8 cellular contexts compared by ENCODE assay signal in the genomic region with DNA sequence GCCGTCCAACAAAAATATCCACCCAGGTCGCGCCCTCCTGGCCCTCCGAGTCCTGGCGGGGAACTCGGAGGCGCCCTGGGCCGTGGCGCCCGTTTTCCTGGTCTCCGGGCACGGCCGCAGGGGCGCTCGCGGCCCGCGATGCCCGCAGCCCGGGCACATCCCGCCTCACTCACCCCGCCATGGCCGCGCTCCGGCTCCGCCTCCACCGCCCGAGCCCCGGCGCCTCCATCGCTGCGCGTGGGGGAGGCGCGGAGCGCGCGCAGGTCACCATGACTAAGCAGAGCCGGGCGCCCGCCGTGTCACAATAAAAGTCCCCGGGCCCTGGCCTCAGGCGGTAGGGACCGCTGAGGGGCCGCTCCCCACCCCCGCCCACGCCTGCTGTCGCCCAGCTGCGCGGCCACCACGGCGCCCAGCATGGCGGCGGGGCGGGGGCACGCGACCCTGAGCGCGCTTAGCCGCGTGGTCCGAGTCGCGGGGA. TPM values are rescaled to one million over a fixed set of nuclear protein-coding genes. Genes with fewer than 3 reads are reported as not detected.
DNase-seq lines count a peak whose midpoint lies in the region; ATAC-seq, FAIRE-seq and TF ChIP-seq lines count a peak whose summit lies in the region.

No MANE protein-coding gene starts in this region.

- H4K91ac ChIP-seq in H1 (replicated peaks; ENCODE audit: insufficient read length, low read length): peak overlapping the region; percentile 99

- peak overlapping the region; percentile 95 for H3K18ac ChIP-seq in H1 (ENCODE audit: extremely low read depth, low read length)

- peak; percentile 67 for ATAC-seq in GM21367 (IDR thresholded peaks at IDR 0.05; ENCODE audit: unreplicated experiment)
- peak; percentile 94 for ATAC-seq in activated CD8-positive, alpha-beta memory T cell treated with anti-CD3 and anti-CD28 coated beads, Interleukin-2, amount 10 ng/mL, durations not matched to agents 7 days and 5 days

- FAIRE-seq in HTR-8/SVneo (lab: Jason Lieb, UNC) (peak; percentile 72), H1 (lab: Jason Lieb, UNC) (no peak)

- no peaks in the 10 kb centered on the region for H3K27me3 Mint-ChIP-seq in Caco-2 (ENCODE audit: insufficient read depth, unreplicated experiment)
- no peaks in the 10 kb centered on the region for H3K27me3 Mint-ChIP-seq in activated CD8-positive, alpha-beta memory T cell treated with anti-CD3 and anti-CD28 coated beads, Interleukin-2, amount 10 ng/mL, durations not matched to agents 7 days and 5 days

- peak overlapping the region; percentile 27 for H3K14ac ChIP-seq in H1 (ENCODE audit: insufficient read length)

- peaks cover 8% of the 10 kb centered on the region; the same call in 1 of the 2 replicates for H3K79me1 ChIP-seq in H1 (ENCODE audit: low read depth, low read length)

- H2BK20ac ChIP-seq in H1 (ENCODE audit: low read length): no peak overlapping the region

- H3K23ac ChIP-seq in H1 (ENCODE audit: insufficient read length): no peak overlapping the region

- H3K56ac ChIP-seq in H1 (replicated peaks; ENCODE audit: insufficient read length, low read depth, low read length): peak overlapping the region; percentile 95

- H3K27me3 ChIP-seq in Caco-2 (replicated peaks; ENCODE audit: control insufficient read depth, insufficient read depth, low read length) (no peaks in the 10 kb centered on the region), H1 (replicated peaks in 1 of 4; ENCODE audit: control insufficient read depth in 3 of 4, extremely low read depth in 1 of 4, insufficient read depth in 3 of 4, low read length in 3 of 4) (no peaks in the 10 kb centered on the region)

- peak overlapping the region; percentile 95 for H3K4me3 ChIP-seq in Caco-2 (ENCODE audit: low read depth, low read length)
- peak overlapping the region; percentile 64 to 96 (median 86) for H3K4me3 ChIP-seq in H1 (ENCODE audit: extremely low read depth in 1 of 4, insufficient read depth in 2 of 4, low read depth in 3 of 4, low read length in 4 of 4)

- DNase-seq in Caco-2 (peak; percentile 95 to 96), HTR-8/SVneo (ENCODE audit: insufficient read length, low spot score) (peak; percentile 95), NOMO-1 treated with dmso at 0.1 percent for 144 hours (lab: John Stamatoyannopoulos, UW; ENCODE audit: unreplicated experiment) (peak; percentile 85), H1 (ENCODE audit: low read depth in 1 of 2, low spot score in 2 of 2) (peak; percentile 73 to 92), mesenteric fat pad (ENCODE audit: low spot score) (peak; percentile 98)
- peak; percentile 96 for DNase-seq in activated CD8-positive, alpha-beta memory T cell treated with anti-CD3 and anti-CD28 coated beads, Interleukin-2, amount 10 ng/mL, durations not matched to agents 7 days and 5 days
- DNase-seq in stimulated activated CD8-positive, alpha-beta memory T cell treated with anti-CD3 and anti-CD28 coated beads, Interleukin-12 subunit alpha, Interleukin-12 subunit beta, amount 100 ng/mL, for 4 hours (ENCODE audit: low read depth): peak; percentile 85

- no peaks in the 10 kb centered on the region for H3K9me3 Mint-ChIP-seq in Caco-2 (ENCODE audit: unreplicated experiment)
- H3K9me3 Mint-ChIP-seq in activated CD8-positive, alpha-beta memory T cell treated with anti-CD3 and anti-CD28 coated beads, Interleukin-2, amount 10 ng/mL, durations not matched to agents 7 days and 5 days (ENCODE audit: low read depth): no peaks in the 10 kb centered on the region

- H4K8ac ChIP-seq in H1 (ENCODE audit: extremely low read depth, insufficient read depth, low read length): peak overlapping the region; percentile 97

- TF ChIP-seq RAD21 in H1 (IDR thresholded peaks at IDR 0.05 in 1 of 2, conservative IDR thresholded peaks at IDR 0.05 in 1 of 2; ENCODE audit: low read depth in 2 of 2, low read length in 2 of 2): peak in 1 of 2 experiments; percentile 2; a peak in 1 of 4 replicates

- H3K9ac ChIP-seq in H1 (replicated peaks in 1 of 4; ENCODE audit: extremely low read depth in 1 of 4, low read depth in 3 of 4, low read length in 3 of 4): peak overlapping the region; percentile 81 to 91 (median 87)

- H2AFZ ChIP-seq in H1 (ENCODE audit: low read length): no peak overlapping the region

- no peak for TF ChIP-seq CTCF in Caco-2 (IDR thresholded peaks at IDR 0.05; ENCODE audit: insufficient read depth in 1 of 2, low read depth in 1 of 2, low read length in 1 of 2, severe bottlenecking in 1 of 2, unreplicated experiment in 1 of 2)
- TF ChIP-seq CTCF in H1 (IDR thresholded peaks at IDR 0.05; ENCODE audit: control extremely low read depth in 1 of 3, insufficient read depth in 1 of 3, low read depth in 1 of 3, low read length in 3 of 3): peak in 1 of 3 experiments; percentile 6; a peak in 1 of 4 replicates

- H3K36me3 ChIP-seq in Caco-2 (ENCODE audit: control insufficient read depth, insufficient read depth, low read length) (peaks cover 4% of the 10 kb centered on the region), H1 (ENCODE audit: control insufficient read depth in 2 of 4, insufficient read depth in 4 of 4, low read length in 3 of 4) (peaks cover 7 to 18% (median 9%) of the 10 kb centered on the region in 4 experiments; a peak in 6 of 8 replicates)

- H2BK5ac ChIP-seq in H1 (ENCODE audit: low read depth, low read length): peak overlapping the region; percentile 92; the same call in 1 of the 2 replicates

- POLR2A ChIA-PET in Caco-2 (lab: Charles Lee) (no interaction called here), H1 (lab: Charles Lee; ENCODE audit: partially characterized antibody) (interaction anchor here (0.5 to 2.1 kb wide), 9 partner anchors 10 to 340 kb away, joined by 3 to 9 read pairs (median 4); a partner anchor contains a TSS)

- peak; percentile 69 to 82; a peak in 2 of 3 replicates for TF ChIP-seq POLR2A in H1 (IDR thresholded peaks at IDR 0.05; ENCODE audit: control extremely low read depth in 1 of 2, low read depth in 2 of 2, low read length in 2 of 2)

- H3K4me1 ChIP-seq in Caco-2 (peaks cover 7% of the 10 kb centered on the region), H1 (replicated peaks in 1 of 4; ENCODE audit: control insufficient read depth in 3 of 4, insufficient read depth in 4 of 4, low read length in 3 of 4) (peaks cover 3 to 24% (median 13%) of the 10 kb centered on the region in 4 experiments)

- no peaks in the 10 kb centered on the region for H3K9me3 ChIP-seq in Caco-2
- no peaks in the 10 kb centered on the region for H3K9me3 ChIP-seq in H1 (ENCODE audit: insufficient read depth in 2 of 2, low read depth in 1 of 2, low read length in 1 of 2)

- peak overlapping the region; percentile 88 to 91 for H3K4me2 ChIP-seq in H1 (ENCODE audit: insufficient read depth in 1 of 2, low read depth in 2 of 2, low read length in 2 of 2)

- peak overlapping the region; percentile 84 for H3K4me3 Mint-ChIP-seq in Caco-2 (ENCODE audit: unreplicated experiment)
- H3K4me3 Mint-ChIP-seq in activated CD8-positive, alpha-beta memory T cell treated with anti-CD3 and anti-CD28 coated beads, Interleukin-2, amount 10 ng/mL, durations not matched to agents 7 days and 5 days: peak overlapping the region; percentile 89

- peak overlapping the region; percentile 92; the same call in 1 of the 2 replicates for H2BK15ac ChIP-seq in H1 (ENCODE audit: low read length)

- H3K23me2 ChIP-seq in H1 (ENCODE audit: low read depth, low read length): peaks cover 10% of the 10 kb centered on the region; the same call in 1 of the 2 replicates

- H3K4ac ChIP-seq in H1 (replicated peaks; ENCODE audit: insufficient read length, low read depth, low read length): peak overlapping the region; percentile 94

- 0 out of 2 replicates have a peak overlapping the region, but pooled peaks have one; percentile 68 for H2BK12ac ChIP-seq in H1 (ENCODE audit: low read depth, low read length)

- BruUV-seq in Caco-2 (replicated peaks; lab: Mats Ljungman, UMichigan): no TSS peak

- intact Hi-C loops in Caco-2 (cut with micrococcal nuclease; ENCODE audit: unreplicated experiment): loop anchor here (5.0 kb wide), 2 partner anchors 40 to 65 kb away; a partner anchor contains a TSS

- peak overlapping the region; percentile 79 for H3K27ac Mint-ChIP-seq in Caco-2 (ENCODE audit: unreplicated experiment)
- H3K27ac Mint-ChIP-seq in activated CD8-positive, alpha-beta memory T cell treated with anti-CD3 and anti-CD28 coated beads, Interleukin-2, amount 10 ng/mL, durations not matched to agents 7 days and 5 days: peak overlapping the region; percentile 92

- H3K4me1 Mint-ChIP-seq in Caco-2 (ENCODE audit: low read depth, unreplicated experiment): peaks cover 7% of the 10 kb centered on the region
- peaks cover 41% of the 10 kb centered on the region for H3K4me1 Mint-ChIP-seq in activated CD8-positive, alpha-beta memory T cell treated with anti-CD3 and anti-CD28 coated beads, Interleukin-2, amount 10 ng/mL, durations not matched to agents 7 days and 5 days

- TF ChIP-seq EP300 in H1 (IDR thresholded peaks at IDR 0.05; ENCODE audit: borderline replicate concordance in 1 of 2, low read depth in 2 of 2, low read length in 2 of 2): peak; percentile 11 to 92; a peak in 2 of 3 replicates

- CTCF ChIA-PET in Caco-2 (lab: Charles Lee) (interaction anchor here (0.6 to 1.0 kb wide), 3 partner anchors 19 to 274 kb away, joined by 4 to 7 read pairs (median 7); no protein-coding TSS in a partner anchor), H1 (lab: Charles Lee; ENCODE audit: partially characterized antibody) (no interaction called here)
- CTCF ChIA-PET in activated CD8-positive, alpha-beta memory T cell treated with anti-CD3 and anti-CD28 coated beads, Interleukin-2, amount 10 ng/mL, durations not matched to agents 7 days and 5 days (lab: Charles Lee): interaction anchor here (1.1 to 1.7 kb wide), 2 partner anchors 49 to 1792 kb away, joined by 4 to 5 read pairs; no protein-coding TSS in a partner anchor

- peaks cover 0 to 34% of the 10 kb centered on the region in 2 experiments; a peak in 2 of 4 replicates for H3K79me2 ChIP-seq in H1 (ENCODE audit: control insufficient read depth in 1 of 2, insufficient read depth in 2 of 2, low read length in 2 of 2)

- peaks cover 33% of the 10 kb centered on the region for H3K36me3 Mint-ChIP-seq in Caco-2 (ENCODE audit: insufficient read depth, unreplicated experiment)
- H3K36me3 Mint-ChIP-seq in activated CD8-positive, alpha-beta memory T cell treated with anti-CD3 and anti-CD28 coated beads, Interleukin-2, amount 10 ng/mL, durations not matched to agents 7 days and 5 days: peaks cover 21% of the 10 kb centered on the region

- H4K20me1 ChIP-seq in H1 (replicated peaks in 1 of 2; ENCODE audit: control insufficient read depth in 1 of 2, insufficient read depth in 2 of 2, low read length in 2 of 2): peaks cover 0 to 8% of the 10 kb centered on the region in 2 experiments

- 2% methylated on average over 36 of the region's 65 CpGs; no CpG with 5 or more reads in 1 of the 2 experiments for WGBS in H1 (ENCODE audit: extremely low coverage in 1 of 2, insufficient coverage in 1 of 2, insufficient read length in 1 of 2, insufficient replicate concordance in 2 of 2, low coverage in 1 of 2, low lambda C conversion rate in 2 of 2, missing lambda C conversion rate in 1 of 2), 2 experiments

- no peak overlapping the region for H2BK120ac ChIP-seq in H1 (replicated peaks; ENCODE audit: low read depth, low read length)

- H4K5ac ChIP-seq in H1 (ENCODE audit: insufficient read length, low read depth, low read length): peak overlapping the region; percentile 93

- peak overlapping the region; percentile 56; the same call in 1 of the 2 replicates for H2AK5ac ChIP-seq in H1 (ENCODE audit: low read depth, low read length)

- peak overlapping the region; percentile 96 for H3K27ac ChIP-seq in H1 (ENCODE audit: low read depth, low read length)

RNA-seq across cellular contexts. Expression of a gene that starts 0.6 kb away (rescaled TPM):
- total RNA-seq in Caco-2 (2022): 73.0 and 77.7 TPM in 2 replicates
- 100 to 1,000 TPM in 1 of 2 experiments, 10 to 100 TPM in 1; 99.8 to 104 TPM for total RNA-seq in activated CD8-positive, alpha-beta memory T cell treated with anti-CD3 and anti-CD28 coated beads, Interleukin-2, amount 10 ng/mL, durations not matched to agents 7 days and 5 days
- 80.6 and 82.0 TPM in 2 replicates for total RNA-seq in H1 (2021; fragmentation: NEBNext Ultra II Directional; extraction: Animal tissue kit (Norgen Biotek cat#: 25700))
- 106 and 117 TPM in 2 replicates for polyA plus RNA-seq in H1 (2011; rRNA removed)
- polyA plus RNA-seq in H1 (2011; cell fraction: cytosol; rRNA removed): 81.3 TPM
- 97.7 TPM for polyA plus RNA-seq in H1 (2011; cell fraction: nucleus; rRNA removed)
- 81.4 to 108 TPM (median 98.2 TPM) in 4 replicates for polyA plus RNA-seq in H1 (2012, experiment 1 of 2)
- 70.3 TPM for polyA plus RNA-seq in H1 (2012, experiment 2 of 2)
- 39.6 TPM for polyA plus RNA-seq in H1 (2013, experiment 1 of 2)
- 36.8 TPM for polyA plus RNA-seq in H1 (2013, experiment 2 of 2)
- polyA minus RNA-seq in H1 (2011; rRNA and poly(A)+ RNA removed): 139 and 176 TPM in 2 replicates
- polyA minus RNA-seq in H1 (2011; cell fraction: cytosol; rRNA and poly(A)+ RNA removed): 86.8 TPM
- 53.1 TPM for polyA minus RNA-seq in H1 (2011; cell fraction: nucleus; rRNA and poly(A)+ RNA removed)
- 71.9 TPM for total RNA-seq in mesenteric fat pad

RNA-seq across cellular contexts. Expression of a gene that starts 14.7 kb away (rescaled TPM):
- 0.57 and 0.67 TPM in 2 replicates for total RNA-seq in Caco-2 (2022)
- 1 to 10 TPM in 1 of 2 experiments, under 1 TPM in 1; 0.14 to 1.4 TPM for total RNA-seq in activated CD8-positive, alpha-beta memory T cell treated with anti-CD3 and anti-CD28 coated beads, Interleukin-2, amount 10 ng/mL, durations not matched to agents 7 days and 5 days
- total RNA-seq in H1 (2021; fragmentation: NEBNext Ultra II Directional; extraction: Animal tissue kit (Norgen Biotek cat#: 25700)): 8.6 and 8.7 TPM in 2 replicates
- polyA plus RNA-seq in H1 (2011; rRNA removed): 2.4 and 3.6 TPM in 2 replicates
- polyA plus RNA-seq in H1 (2011; cell fraction: cytosol; rRNA removed): 2.7 TPM
- polyA plus RNA-seq in H1 (2011; cell fraction: nucleus; rRNA removed): 2.3 TPM
- polyA plus RNA-seq in H1 (2012, experiment 1 of 2): 2.7 to 3.3 TPM (median 2.9 TPM) in 4 replicates
- 2.2 TPM for polyA plus RNA-seq in H1 (2012, experiment 2 of 2)
- polyA plus RNA-seq in H1 (2013, experiment 1 of 2): 14.0 TPM
- polyA plus RNA-seq in H1 (2013, experiment 2 of 2): 16.1 TPM
- polyA minus RNA-seq in H1 (2011; rRNA and poly(A)+ RNA removed): 0.46 and 0.63 TPM in 2 replicates
- 1.8 TPM for polyA minus RNA-seq in H1 (2011; cell fraction: cytosol; rRNA and poly(A)+ RNA removed)
- polyA minus RNA-seq in H1 (2011; cell fraction: nucleus; rRNA and poly(A)+ RNA removed): 2.0 TPM
- total RNA-seq in mesenteric fat pad: 0.13 TPM

RNA-seq across cellular contexts. Expression of a gene that starts 41.1 kb away (rescaled TPM):
- total RNA-seq in Caco-2 (2022) (34.3 and 34.6 TPM in 2 replicates), mesenteric fat pad (19.0 TPM)
- total RNA-seq in activated CD8-positive, alpha-beta memory T cell treated with anti-CD3 and anti-CD28 coated beads, Interleukin-2, amount 10 ng/mL, durations not matched to agents 7 days and 5 days: 10 to 100 TPM; 48.3 to 57.8 TPM
- 43.7 and 51.4 TPM in 2 replicates for total RNA-seq in H1 (2021; fragmentation: NEBNext Ultra II Directional; extraction: Animal tissue kit (Norgen Biotek cat#: 25700))
- polyA plus RNA-seq in H1 (2011; rRNA removed): 39.6 and 68.7 TPM in 2 replicates
- polyA plus RNA-seq in H1 (2011; cell fraction: cytosol; rRNA removed): 38.0 TPM
- 60.1 TPM for polyA plus RNA-seq in H1 (2011; cell fraction: nucleus; rRNA removed)
- 43.5 to 57.9 TPM (median 44.9 TPM) in 4 replicates for polyA plus RNA-seq in H1 (2012, experiment 1 of 2)
- 64.1 TPM for polyA plus RNA-seq in H1 (2012, experiment 2 of 2)
- 33.0 TPM for polyA plus RNA-seq in H1 (2013, experiment 1 of 2)
- 29.6 TPM for polyA plus RNA-seq in H1 (2013, experiment 2 of 2)
- 19.1 and 31.9 TPM in 2 replicates for polyA minus RNA-seq in H1 (2011; rRNA and poly(A)+ RNA removed)
- 38.1 TPM for polyA minus RNA-seq in H1 (2011; cell fraction: cytosol; rRNA and poly(A)+ RNA removed)
- 26.4 TPM for polyA minus RNA-seq in H1 (2011; cell fraction: nucleus; rRNA and poly(A)+ RNA removed)

Comparison
In these comparisons a context has a peak if more than half of its experiments do, and no peak if none do; other contexts are left out.
1. Peak in every context shown above with its lines: DNase-seq, ATAC-seq, H3K4me3 ChIP-seq and H3K27ac ChIP-seq.